In the genomic region with DNA sequence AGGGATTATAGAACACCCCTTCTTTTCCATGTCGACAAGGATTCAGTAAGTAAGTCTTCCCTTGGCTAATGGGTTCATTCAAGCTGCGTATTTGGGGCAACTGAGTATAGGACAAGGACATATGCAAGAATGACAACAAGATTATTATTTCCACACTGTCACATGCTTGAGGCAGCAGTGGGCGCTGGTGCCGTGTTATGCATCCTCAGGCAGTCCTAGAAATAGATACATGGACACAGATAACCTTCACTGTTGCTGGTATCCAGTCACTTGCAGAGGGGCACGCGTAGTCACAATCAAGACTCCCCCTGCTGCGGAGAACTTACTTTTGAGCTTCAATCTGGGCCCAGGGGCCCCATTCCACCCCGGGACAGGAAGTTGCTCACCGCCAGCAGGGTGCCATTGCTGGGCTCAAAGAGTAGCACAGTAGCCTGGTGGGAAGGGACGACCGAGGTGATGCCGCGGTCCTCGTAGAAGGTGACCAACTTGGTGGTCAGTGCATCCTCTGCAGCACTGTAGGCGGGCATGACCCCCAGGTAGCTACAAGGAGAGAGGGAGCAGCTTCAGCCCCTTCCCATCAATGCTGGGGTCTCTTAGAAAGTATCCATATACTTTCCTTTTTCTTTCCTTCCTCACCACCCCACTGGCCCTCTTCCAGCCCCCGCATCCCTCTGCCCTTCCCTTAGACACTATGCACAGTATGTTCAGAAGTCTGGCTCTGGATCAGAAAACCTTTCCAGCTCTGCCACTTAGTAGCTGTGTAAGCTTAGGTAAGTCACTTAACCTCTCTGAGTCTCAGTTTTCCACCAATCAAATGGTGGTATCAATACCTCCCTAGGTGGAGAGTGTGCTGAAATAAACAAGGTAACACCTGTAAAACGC, we compare ENCODE assay signal across 8 cellular contexts. TPM values are rescaled to one million over a fixed set of nuclear protein-coding genes. Genes with fewer than 3 reads are reported as not detected.
A peak's percentile ranks its signal among the peaks of the same experiment; 100 is the strongest.
DNase-seq lines count a peak whose midpoint lies in the region; ATAC-seq, FAIRE-seq and TF ChIP-seq lines count a peak whose summit lies in the region.

No MANE protein-coding gene starts in this region.

- intact Hi-C loops in Panc1 (cut with micrococcal nuclease; ENCODE audit: unreplicated experiment) (loop anchor here (10.0 kb wide), 1 partner anchor 82 kb away; no protein-coding TSS in a partner anchor), heart left ventricle (cut with DNase I) (loop anchor here in 3 of 10 donors (1.0 to 5.0 kb wide), 3 partner anchors 12 to 120 kb away; partner anchors contain the start of gene LDAF1 (in 1 of the 3))

- H3K4me3 Mint-ChIP-seq in progenitor cell of endocrine pancreas (ENCODE audit: low read depth), result peak overlapping the region; percentile 73

- CTCF ChIA-PET in Panc1 (lab: Charles Lee), result interaction anchor here (1.5 kb wide), 1 partner anchor 23 kb away, joined by 6 read pairs; no protein-coding TSS in a partner anchor

- 43 to 62% (median 50%) methylated on average over 17 of the region's 17 CpGs for WGBS in heart left ventricle, 4 donors

- peaks cover 32% of the 10 kb centered on the region for H3K27me3 Mint-ChIP-seq in progenitor cell of endocrine pancreas

- peak; percentile 20 for FAIRE-seq in GM12891 (lab: Jason Lieb, UNC)

- H3K27me3 ChIP-seq in Panc1 (ENCODE audit: control insufficient read depth, insufficient read depth, low read length), result peaks cover 40% of the 10 kb centered on the region
- peaks cover 0 to 47% (median 7%) of the 10 kb centered on the region in 9 donors for H3K27me3 ChIP-seq in heart left ventricle

- no TSS peak for BruUV-seq in Panc1 (replicated peaks; lab: Mats Ljungman, UMichigan)

- H3K27ac Mint-ChIP-seq in progenitor cell of endocrine pancreas, result no peak overlapping the region

- H3K4me3 ChIP-seq in Panc1 (ENCODE audit: low read depth in 2 of 2, low read length in 2 of 2) (peak overlapping the region; percentile 39 to 57), heart left ventricle (peak overlapping the region; percentile 24 to 93 (median 64))

- no peak for TF ChIP-seq CTCF in Panc1 (IDR thresholded peaks at IDR 0.05)
- TF ChIP-seq CTCF in heart left ventricle (IDR thresholded peaks at IDR 0.05), result peak in 1 of 12 donors; percentile 10
- no peak for TF ChIP-seq CTCF in progenitor cell of endocrine pancreas (IDR thresholded peaks at IDR 0.05; ENCODE audit: unreplicated experiment)

- H3K4me1 Mint-ChIP-seq in progenitor cell of endocrine pancreas (ENCODE audit: low read depth), result peaks cover 1% of the 10 kb centered on the region

- no peak for DNase-seq in GM12891 (ENCODE audit: insufficient read length, low spot score)
- DNase-seq in Panc1 (ENCODE audit: low read depth, low spot score), result no peak
- peak in 1 of 5 donors; percentile 47 for DNase-seq in heart left ventricle
- DNase-seq in progenitor cell of endocrine pancreas (ENCODE audit: low spot score, unreplicated experiment), result no peak
- no peak for DNase-seq in islet precursor cell
- DNase-seq in NK-92 treated with Interleukin-12 subunit alpha and Interleukin-12 subunit beta, amount 100 ng/mL, for 24 hours (lab: John Stamatoyannopoulos, UW), result no peak
- no peak for DNase-seq in NCI-H69 (lab: John Stamatoyannopoulos, UW)

- in situ Hi-C loops in Panc1 (cut with HindIII; ENCODE audit: low pct_unique_long_range_greater_than_20kb, low sequenced_read_pairs), result loop anchor here (25.0 kb wide), 1 partner anchor 90 kb away; no protein-coding TSS in a partner anchor

- TF ChIP-seq POLR2A in GM12891 (IDR thresholded peaks at IDR 0.05; ENCODE audit: low read depth, low read length) (no peak), heart left ventricle (IDR thresholded peaks at IDR 0.05) (no peak)

- no peaks in the 10 kb centered on the region for H3K36me3 ChIP-seq in Panc1 (ENCODE audit: control insufficient read depth, insufficient read depth, low read length)
- peaks cover 0 to 23% (median 0%) of the 10 kb centered on the region in 9 donors for H3K36me3 ChIP-seq in heart left ventricle

- no peaks in the 10 kb centered on the region for H3K36me3 Mint-ChIP-seq in progenitor cell of endocrine pancreas (ENCODE audit: insufficient read depth)

- peaks cover 5% of the 10 kb centered on the region for H3K4me1 ChIP-seq in Panc1 (ENCODE audit: control insufficient read depth, insufficient read depth, low read length)
- peaks cover 0 to 24% (median 5%) of the 10 kb centered on the region in 12 donors for H3K4me1 ChIP-seq in heart left ventricle

- H3K27ac ChIP-seq in Panc1 (ENCODE audit: low read length) (no peak overlapping the region), heart left ventricle (peak overlapping the region in 11 of 12 donors; percentile 35 to 93 (median 82))

- POLR2A ChIA-PET in Panc1 (lab: Charles Lee), result no interaction called here

- peaks cover 4% of the 10 kb centered on the region for H3K9me3 Mint-ChIP-seq in progenitor cell of endocrine pancreas (ENCODE audit: low read depth)

- H3K9me3 ChIP-seq in Panc1 (ENCODE audit: control insufficient read depth, insufficient read depth, low read depth, low read length) (no peaks in the 10 kb centered on the region), heart left ventricle (no peaks in the 10 kb centered on the region)

- ATAC-seq in Panc1 (no peak), heart left ventricle (peak; percentile 56 to 82 (median 72)), HG03439 (IDR thresholded peaks at IDR 0.05; ENCODE audit: unreplicated experiment) (no peak)

TF ChIP-seq in GM12891, 5 proteins besides CTCF, POLR2A, EP300 and RAD21:
- TF ChIP-seq TAF1 (IDR thresholded peaks at IDR 0.05; ENCODE audit: low read depth, low read length), result no peak
- no peak for TF ChIP-seq PAX5 (IDR thresholded peaks at IDR 0.05; ENCODE audit: insufficient read depth, low read length, severe bottlenecking)
- TF ChIP-seq POLR2AphosphoS5 (IDR thresholded peaks at IDR 0.05; ENCODE audit: low read depth, low read length), result no peak
- no peak for TF ChIP-seq SPI1 (IDR thresholded peaks at IDR 0.05; ENCODE audit: low read depth, low read length)
- no peak for TF ChIP-seq POU2F2 (IDR thresholded peaks at IDR 0.05; ENCODE audit: low read depth, low read length)

RNA-seq across cellular contexts. Expression of gene CRYM, which starts 0.8 kb away (rescaled TPM):
- 3.5 TPM for polyA plus RNA-seq in GM12891 (2012; ENCODE audit: low read depth, missing spikeins)
- total RNA-seq in Panc1 (2021; ENCODE audit: unreplicated experiment) (0.41 TPM), heart left ventricle (100 to 1,000 TPM in 6 of 9 donors, 10 to 100 TPM in 3; 41.0 to 267 (median 116) TPM), progenitor cell of endocrine pancreas (9.3 and 10.5 TPM in 2 replicates)
- 0.47 TPM for polyA plus RNA-seq in Panc1 (2012; ENCODE audit: insufficient read length)
- 10 to 100 TPM; 63.5 to 80.2 TPM for polyA plus RNA-seq in heart left ventricle

RNA-seq across cellular contexts. Expression of gene ANKS4B, which starts 43.8 kb away (rescaled TPM):
- polyA plus RNA-seq in GM12891 (2012; ENCODE audit: low read depth, missing spikeins), result not detected
- total RNA-seq in Panc1 (2021; ENCODE audit: unreplicated experiment) (not detected), heart left ventricle (not detected), progenitor cell of endocrine pancreas (4.0 and 4.6 TPM in 2 replicates)
- not detected for polyA plus RNA-seq in Panc1 (2012; ENCODE audit: insufficient read length)
- polyA plus RNA-seq in heart left ventricle, result not detected

Comparison
In these comparisons a context has a peak if more than half of its experiments do, and no peak if none do; other contexts are left out.
1. ATAC-seq: peak in heart left ventricle (4 of 4); none in Panc1 (single experiment) and HG03439 (single experiment).